Comparison of ENCODE assay signal across 20 cellular contexts in the genomic region with DNA sequence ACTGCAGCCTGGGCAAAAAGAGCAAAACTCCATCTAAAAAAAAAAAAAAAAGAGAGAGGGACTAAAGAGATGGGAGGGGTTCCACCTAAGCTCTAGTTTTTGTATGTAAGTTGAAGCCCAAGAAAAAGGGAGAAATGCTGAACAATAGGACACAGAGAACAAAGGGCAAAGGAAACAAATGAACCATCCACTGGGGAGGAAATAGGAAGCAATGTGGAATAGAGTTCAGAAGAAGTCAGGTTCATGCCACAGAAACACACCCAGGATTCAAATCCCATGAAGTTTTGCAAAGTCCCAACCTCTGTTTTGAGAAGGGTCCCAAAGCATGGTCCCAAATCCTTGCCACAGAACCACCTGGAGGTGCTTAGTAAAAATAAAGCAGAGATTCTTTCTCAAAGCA.
"Had no signal": no experiment of that assay in that cellular context is flagged by ENCODE, and none has a peak within 500 bp of the region (broad histone marks: within the 10 kb centered on the region; RNA-seq: fewer than 3 reads in every experiment).

No MANE protein-coding gene starts in this region.

- H3K36me3 ChIP-seq: colonic mucosa, left ventricle myocardium inferior, right lobe of liver had no signal

- DNase-seq: colonic mucosa; effector CD4-positive, alpha-beta T cell; endodermal cell; erythroblast; foreskin keratinocyte; immature natural killer cell; left ventricle myocardium inferior; lower lobe of right lung; psoas muscle; retina; right lobe of liver; spleen; stimulated activated CD4-positive, alpha-beta T cell treated with anti-CD3 and anti-CD28 coated beads, Interleukin-15, amount 100 ng/mL, for 24 hours; stimulated activated CD4-positive, alpha-beta T cell treated with anti-CD3 and anti-CD28 coated beads, Interleukin-1b, Interleukin-23, amount 100 ng/mL, for 48 hours; stimulated activated CD4-positive, alpha-beta T cell treated with anti-CD3 and anti-CD28 coated beads, Interleukin-4, amount 100 ng/mL, for 24 hours; stimulated activated naive CD4-positive, alpha-beta T cell treated with Interleukin-2 at 50 U/mL for 16 hours; trophoblast cell had no signal

- H3K27ac ChIP-seq: colonic mucosa, foreskin keratinocyte, left ventricle myocardium inferior, lower lobe of right lung, parathyroid adenoma, psoas muscle, right lobe of liver, spleen had no signal

- H3K27me3 Mint-ChIP-seq: memory B cell had no signal

- H3K9me3 Mint-ChIP-seq: endodermal cell, immature natural killer cell, memory B cell had no signal

- ATAC-seq: foreskin keratinocyte, lower lobe of right lung, psoas muscle, right lobe of liver had no signal

- H3K4me3 Mint-ChIP-seq: endodermal cell, immature natural killer cell, memory B cell, mesothelial cell of epicardium had no signal

- H3K4me1 ChIP-seq: colonic mucosa, foreskin keratinocyte, left ventricle myocardium inferior, lower lobe of right lung, parathyroid adenoma, psoas muscle, right lobe of liver, spleen had no signal

- H3K36me3 Mint-ChIP-seq: mesothelial cell of epicardium had no signal

- H3K4me3 ChIP-seq: colonic mucosa, left ventricle myocardium inferior, lower lobe of right lung, psoas muscle, right lobe of liver, spleen had no signal

- H3K9me3 ChIP-seq: colonic mucosa, left ventricle myocardium inferior, lower lobe of right lung, psoas muscle, right lobe of liver, spleen had no signal

- H3K27me3 ChIP-seq: colonic mucosa, foreskin keratinocyte, right lobe of liver, spleen had no signal

- H3K27ac Mint-ChIP-seq: endodermal cell, memory B cell, mesothelial cell of epicardium had no signal
